In genomic region chr6:139355777-139356445, GRCh38 we compare ENCODE assay signal across 22 cellular contexts.
"Had no signal": no experiment of that assay in that cellular context is flagged by ENCODE, and none has a peak within 500 bp of the region (broad histone marks: within the 10 kb centered on the region; RNA-seq: fewer than 3 reads in every experiment).

No MANE protein-coding gene starts in this region.

- H3K27ac ChIP-seq: dorsolateral prefrontal cortex, gastrocnemius medialis, heart left ventricle, hepatocyte, left ventricle myocardium inferior, lower lobe of right lung, parathyroid adenoma, right atrium auricular region, testis, tibial artery had no signal

- H3K9ac ChIP-seq: parathyroid adenoma had no signal

- DNase-seq: dorsolateral prefrontal cortex; effector CD4-positive, alpha-beta T cell; gastrocnemius medialis; heart left ventricle; kidney glomerular epithelial cell; left colon; left ventricle myocardium inferior; lower lobe of right lung; natural killer cell; stimulated activated CD4-positive, alpha-beta T cell treated with anti-CD3 and anti-CD28 coated beads, Interleukin-12 subunit alpha, Interleukin-12 subunit beta, amount 100 ng/mL, for 4 hours; stimulated activated CD4-positive, alpha-beta T cell treated with anti-CD3 and anti-CD28 coated beads, Interleukin-1b, Interleukin-23, amount 100 ng/mL, for 48 hours; stimulated activated CD4-positive, alpha-beta T cell treated with anti-CD3 and anti-CD28 coated beads, Interleukin-4, amount 100 ng/mL, for 1 hour; stimulated activated CD8-positive, alpha-beta memory T cell treated with anti-CD3 and anti-CD28 coated beads, Interleukin-4, amount 100 ng/mL, for 48 hours; stimulated activated naive CD4-positive, alpha-beta T cell treated with Interleukin-2 at 50 U/mL for 16 hours; substantia nigra; testis; tibial artery had no signal

- H3K9me3 ChIP-seq: gastrocnemius medialis, heart left ventricle, left ventricle myocardium inferior, lower lobe of right lung, right atrium auricular region, testis, tibial artery had no signal

- H3K4me2 ChIP-seq: hepatocyte, smooth muscle cell had no signal

- ATAC-seq: gastrocnemius medialis, heart left ventricle, left colon, lower lobe of right lung, natural killer cell, sciatic nerve had no signal

- H3K4me1 ChIP-seq: gastrocnemius medialis, lower lobe of right lung, parathyroid adenoma, right atrium auricular region, testis, tibial artery had no signal

- H2AFZ ChIP-seq: hepatocyte, parathyroid adenoma had no signal

- H3K4me3 ChIP-seq: dorsolateral prefrontal cortex, gastrocnemius medialis, heart left ventricle, hepatocyte, left ventricle myocardium inferior, lower lobe of right lung, right atrium auricular region, smooth muscle cell, testis, tibial artery had no signal

- H3K36me3 ChIP-seq: gastrocnemius medialis, heart left ventricle, left ventricle myocardium inferior, lower lobe of right lung, right atrium auricular region, tibial artery had no signal

- H3K27me3 ChIP-seq: dorsolateral prefrontal cortex, gastrocnemius medialis, heart left ventricle, hepatocyte, right atrium auricular region, testis, tibial artery had no signal
